ENCODE assay signal across 8 cellular contexts in genomic region chr12:31659087-31659942, GRCh38. TPM values are rescaled to one million over a fixed set of nuclear protein-coding genes. Genes with fewer than 3 reads are reported as not detected.
DNase-seq lines count a peak whose midpoint lies in the region; ATAC-seq and TF ChIP-seq lines count a peak whose summit lies in the region.

Gene ETFBKMT (plus strand): TSS chr12:31659688. CDS start chr12:31661954, 2,266 bp downstream.

- no peaks in the 10 kb centered on the region for H3K36me3 ChIP-seq in CD4-positive, CD25-positive, alpha-beta regulatory T cell (ENCODE audit: control insufficient read depth, insufficient read depth, low read length)
- H3K36me3 ChIP-seq in duodenal mucosa (ENCODE audit: control insufficient read depth in 1 of 2, insufficient read depth in 2 of 2, low read length in 2 of 2), result no peaks in the 10 kb centered on the region

- H3K4me1 ChIP-seq in CD4-positive, CD25-positive, alpha-beta regulatory T cell (ENCODE audit: control insufficient read depth, insufficient read depth, low read length, poor library complexity, severe bottlenecking), result peaks cover 6% of the 10 kb centered on the region
- H3K4me1 ChIP-seq in duodenal mucosa (ENCODE audit: control insufficient read depth in 1 of 2, insufficient read depth in 2 of 2, low read length in 2 of 2), result peaks cover 4 to 5% of the 10 kb centered on the region in 2 donors

- no peaks in the 10 kb centered on the region for H3K9me3 ChIP-seq in CD4-positive, CD25-positive, alpha-beta regulatory T cell (ENCODE audit: control insufficient read depth in 2 of 2, low read length in 2 of 2)
- H3K9me3 ChIP-seq in duodenal mucosa (ENCODE audit: control insufficient read depth in 1 of 2, low read length in 2 of 2), result no peaks in the 10 kb centered on the region

- peak within 1 kb of the TSS; percentile 93 to 99 (median 96) for H3K4me3 Mint-ChIP-seq in CD4-positive, CD25-positive, alpha-beta regulatory T cell
- H3K4me3 Mint-ChIP-seq in activated CD4-positive, alpha-beta memory T cell treated with anti-CD3 and anti-CD28 coated beads, Interleukin-2, amount 10 ng/mL, durations not matched to agents 7 days and 5 days, result peak within 1 kb of the TSS; percentile 96

- H3K9me3 Mint-ChIP-seq in CD4-positive, CD25-positive, alpha-beta regulatory T cell, result no peaks in the 10 kb centered on the region
- no peaks in the 10 kb centered on the region for H3K9me3 Mint-ChIP-seq in activated CD4-positive, alpha-beta memory T cell treated with anti-CD3 and anti-CD28 coated beads, Interleukin-2, amount 10 ng/mL, durations not matched to agents 7 days and 5 days

- DNase-seq in CD4-positive, CD25-positive, alpha-beta regulatory T cell, result peak; percentile 87 to 98 (median 92)
- peak; percentile 96 for DNase-seq in NCI-H774 (lab: John Stamatoyannopoulos, UW)
- peak; percentile 96 for DNase-seq in activated CD4-positive, alpha-beta memory T cell treated with anti-CD3 and anti-CD28 coated beads, Interleukin-2, amount 10 ng/mL, durations not matched to agents 7 days and 5 days
- peak; percentile 88 to 97 for DNase-seq in lower leg skin (ENCODE audit: low spot score in 2 of 2)
- peak; percentile 82 to 90 for DNase-seq in stimulated activated CD4-positive, alpha-beta T cell treated with anti-CD3 and anti-CD28 coated beads, Interleukin-4, amount 100 ng/mL, for 48 hours (ENCODE audit: low read depth in 2 of 2)

- peak; percentile 100 for ATAC-seq in CD4-positive, CD25-positive, alpha-beta regulatory T cell (ENCODE audit: low read depth in 2 of 2)
- peak; percentile 98 for ATAC-seq in GM19395 (IDR thresholded peaks at IDR 0.05; ENCODE audit: unreplicated experiment)
- ATAC-seq in HG03565 (IDR thresholded peaks at IDR 0.05; ENCODE audit: unreplicated experiment), result peak; percentile 100

- intact Hi-C loops in lower leg skin (cut with DNase I; ENCODE audit: low total_unique reads), result no loop called here

- no peak for TF ChIP-seq POLR2A in lower leg skin (IDR thresholded peaks at IDR 0.05)

- POLR2A ChIA-PET in activated CD4-positive, alpha-beta memory T cell treated with anti-CD3 and anti-CD28 coated beads, Interleukin-2, amount 10 ng/mL, durations not matched to agents 7 days and 5 days (lab: Charles Lee), result interaction anchor here (0.6 to 2.8 kb wide), 13 partner anchors 10 to 1096 kb away, joined by 3 to 14 read pairs (median 4); partner anchors contain the start of genes AMN1, RESF1 and YARS2

- peak within 1 kb of the TSS; percentile 97 to 98 (median 97) for H3K27ac Mint-ChIP-seq in CD4-positive, CD25-positive, alpha-beta regulatory T cell
- H3K27ac Mint-ChIP-seq in activated CD4-positive, alpha-beta memory T cell treated with anti-CD3 and anti-CD28 coated beads, Interleukin-2, amount 10 ng/mL, durations not matched to agents 7 days and 5 days, result peak within 1 kb of the TSS; percentile 100

- peak within 1 kb of the TSS; percentile 96 to 100 for H3K9ac ChIP-seq in duodenal mucosa (ENCODE audit: low read depth in 1 of 2, low read length in 2 of 2)

- peaks cover 4% of the 10 kb centered on the region for H3K27me3 Mint-ChIP-seq in CD4-positive, CD25-positive, alpha-beta regulatory T cell
- no peaks in the 10 kb centered on the region for H3K27me3 Mint-ChIP-seq in activated CD4-positive, alpha-beta memory T cell treated with anti-CD3 and anti-CD28 coated beads, Interleukin-2, amount 10 ng/mL, durations not matched to agents 7 days and 5 days

- CTCF ChIA-PET in activated CD4-positive, alpha-beta memory T cell treated with anti-CD3 and anti-CD28 coated beads, Interleukin-2, amount 10 ng/mL, durations not matched to agents 7 days and 5 days (lab: Charles Lee), result interaction anchor here (0.7 to 1.7 kb wide), 5 partner anchors 9 to 1096 kb away, joined by 3 to 5 read pairs (median 3); partner anchors contain the start of gene YARS2

- H3K27me3 ChIP-seq in CD4-positive, CD25-positive, alpha-beta regulatory T cell (ENCODE audit: control insufficient read depth, insufficient read depth, low read length), result no peaks in the 10 kb centered on the region
- H3K27me3 ChIP-seq in duodenal mucosa (ENCODE audit: control insufficient read depth in 1 of 2, insufficient read depth in 2 of 2, low read length in 2 of 2), result no peaks in the 10 kb centered on the region

- peak within 1 kb of the TSS; percentile 96 for H3K4me3 ChIP-seq in CD4-positive, CD25-positive, alpha-beta regulatory T cell (ENCODE audit: low read depth, low read length)
- H3K4me3 ChIP-seq in duodenal mucosa (ENCODE audit: low read depth in 1 of 2, low read length in 2 of 2), result peak within 1 kb of the TSS; percentile 99
- H3K4me3 ChIP-seq in lower leg skin (ENCODE audit: low read depth, poor library complexity, severe bottlenecking), result peak within 1 kb of the TSS; percentile 33

- H3K36me3 Mint-ChIP-seq in CD4-positive, CD25-positive, alpha-beta regulatory T cell, result peaks cover 5% of the 10 kb centered on the region
- H3K36me3 Mint-ChIP-seq in activated CD4-positive, alpha-beta memory T cell treated with anti-CD3 and anti-CD28 coated beads, Interleukin-2, amount 10 ng/mL, durations not matched to agents 7 days and 5 days (ENCODE audit: low read depth), result peaks cover 3% of the 10 kb centered on the region

- H3K27ac ChIP-seq in CD4-positive, CD25-positive, alpha-beta regulatory T cell (ENCODE audit: insufficient read depth, low read length, poor library complexity, severe bottlenecking), result peak within 1 kb of the TSS; percentile 95
- H3K27ac ChIP-seq in duodenal mucosa (ENCODE audit: low read depth, low read length), result peak within 1 kb of the TSS; percentile 96

- WGBS in lower leg skin, 2 donors, result 1 to 2% methylated on average over 47 of the region's 47 CpGs

- peaks cover 9 to 27% (median 23%) of the 10 kb centered on the region in 4 donors for H3K4me1 Mint-ChIP-seq in CD4-positive, CD25-positive, alpha-beta regulatory T cell
- H3K4me1 Mint-ChIP-seq in activated CD4-positive, alpha-beta memory T cell treated with anti-CD3 and anti-CD28 coated beads, Interleukin-2, amount 10 ng/mL, durations not matched to agents 7 days and 5 days, result peaks cover 22% of the 10 kb centered on the region

- no peak for TF ChIP-seq CTCF in lower leg skin (IDR thresholded peaks at IDR 0.05)

RNA-seq across cellular contexts. Expression of gene ETFBKMT, which starts in this region (rescaled TPM):
- total RNA-seq in CD4-positive, CD25-positive, alpha-beta regulatory T cell, result 0.52 TPM
- polyA plus RNA-seq in CD4-positive, CD25-positive, alpha-beta regulatory T cell, result 1 to 10 TPM in 2 of 4 donors, under 1 TPM in 2; 0.39 to 2.0 (median 1.2) TPM
- total RNA-seq in activated CD4-positive, alpha-beta memory T cell treated with anti-CD3 and anti-CD28 coated beads, Interleukin-2, amount 10 ng/mL, durations not matched to agents 7 days and 5 days, result 1 to 10 TPM; 1.3 to 1.4 TPM
- total RNA-seq in lower leg skin, result 1 to 10 TPM; 1.8 to 3.4 (median 2.3) TPM

Comparison
In these comparisons a context has a peak if more than half of its experiments do, and no peak if none do; other contexts are left out.
1. Peak in every context shown above with its lines: DNase-seq, ATAC-seq, H3K4me3 ChIP-seq and H3K27ac ChIP-seq.
2. H3K4me3 ChIP-seq: peak in every context shown above with its lines; median percentile 99 in duodenal mucosa; 96 in CD4-positive, CD25-positive, alpha-beta regulatory T cell; 33 in lower leg skin.